ENCODE assay signal across 2 cellular contexts in the genomic region with DNA sequence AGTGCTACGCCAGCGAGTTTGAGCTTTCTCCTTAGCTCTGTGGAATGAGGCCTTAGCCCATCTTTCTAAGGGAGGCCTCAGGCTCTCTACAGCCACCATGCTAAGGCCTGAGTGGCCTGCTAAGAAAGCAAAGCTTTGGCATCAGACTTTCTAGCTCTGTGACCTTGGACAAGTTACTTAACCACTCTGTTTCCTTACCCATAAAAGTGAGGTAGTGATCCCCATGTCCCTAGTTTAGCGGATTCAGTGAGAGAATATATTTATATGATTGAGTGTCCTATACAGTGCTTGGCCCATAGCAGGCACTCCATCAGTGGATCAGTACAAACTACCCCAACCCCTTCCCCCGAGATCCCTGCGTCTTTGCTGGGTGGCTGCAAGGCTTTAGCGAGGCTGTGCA.
TF ChIP-seq lines count a peak whose summit lies in the region.

No MANE protein-coding gene starts in this region.

TF ChIP-seq in HepG2, 621 proteins besides CTCF, POLR2A, EP300 and RAD21:
- TF ChIP-seq ZNF768 (CRISPR knock-in tag; IDR thresholded peaks at IDR 0.05) = peak; percentile 65; the same call in 1 of the 2 replicates
- no peak for TF ChIP-seq ZSCAN20 (CRISPR knock-in tag; IDR thresholded peaks at IDR 0.05; ENCODE audit: borderline replicate concordance)
- TF ChIP-seq RBM22 (optimal IDR thresholded peaks at IDR 0.05; ENCODE audit: low read length) = peak; percentile 53

TF ChIP-seq in H1, 55 proteins besides CTCF, POLR2A, EP300 and RAD21:
- no peak for TF ChIP-seq JUN (IDR thresholded peaks at IDR 0.05; ENCODE audit: low read depth, low read length)
- TF ChIP-seq CHD2 (IDR thresholded peaks at IDR 0.05; ENCODE audit: low read length) = no peak
- TF ChIP-seq CEBPB (IDR thresholded peaks at IDR 0.05; ENCODE audit: low read depth, low read length) = no peak
- no peak for TF ChIP-seq GABPA (IDR thresholded peaks at IDR 0.05; ENCODE audit: borderline replicate concordance, insufficient read depth, low read length)
- no peak for TF ChIP-seq USF2 (IDR thresholded peaks at IDR 0.05; ENCODE audit: low read length)
- TF ChIP-seq SIRT6 (IDR thresholded peaks at IDR 0.05; ENCODE audit: low read length) = no peak
- TF ChIP-seq RXRA (IDR thresholded peaks at IDR 0.05; ENCODE audit: insufficient read depth, low read depth, low read length) = no peak
- TF ChIP-seq BRCA1 (IDR thresholded peaks at IDR 0.05; ENCODE audit: low read depth, low read length) = no peak
- TF ChIP-seq PHF8 (conservative IDR thresholded peaks at IDR 0.05; ENCODE audit: low read depth, low read length) = no peak
- no peak for TF ChIP-seq SRF (IDR thresholded peaks at IDR 0.05; ENCODE audit: low read depth, low read length)
- no peak for TF ChIP-seq HDAC2 (IDR thresholded peaks at IDR 0.05; ENCODE audit: borderline replicate concordance in 1 of 2, low read depth in 2 of 2, low read length in 2 of 2)
- no peak for TF ChIP-seq RNF2 (IDR thresholded peaks at IDR 0.05; ENCODE audit: borderline replicate concordance, low read depth, low read length, missing control alignments, poor library complexity, severe bottlenecking)
- TF ChIP-seq SUZ12 (IDR thresholded peaks at IDR 0.05; ENCODE audit: low read length) = no peak
- TF ChIP-seq POLR2AphosphoS5 (IDR thresholded peaks at IDR 0.05; ENCODE audit: low read depth, low read length) = no peak
- TF ChIP-seq SIN3A (conservative IDR thresholded peaks at IDR 0.05 in 1 of 2, IDR thresholded peaks at IDR 0.05 in 1 of 2; ENCODE audit: low read depth in 1 of 2, low read length in 2 of 2) = no peak
- TF ChIP-seq, protein P1, sequence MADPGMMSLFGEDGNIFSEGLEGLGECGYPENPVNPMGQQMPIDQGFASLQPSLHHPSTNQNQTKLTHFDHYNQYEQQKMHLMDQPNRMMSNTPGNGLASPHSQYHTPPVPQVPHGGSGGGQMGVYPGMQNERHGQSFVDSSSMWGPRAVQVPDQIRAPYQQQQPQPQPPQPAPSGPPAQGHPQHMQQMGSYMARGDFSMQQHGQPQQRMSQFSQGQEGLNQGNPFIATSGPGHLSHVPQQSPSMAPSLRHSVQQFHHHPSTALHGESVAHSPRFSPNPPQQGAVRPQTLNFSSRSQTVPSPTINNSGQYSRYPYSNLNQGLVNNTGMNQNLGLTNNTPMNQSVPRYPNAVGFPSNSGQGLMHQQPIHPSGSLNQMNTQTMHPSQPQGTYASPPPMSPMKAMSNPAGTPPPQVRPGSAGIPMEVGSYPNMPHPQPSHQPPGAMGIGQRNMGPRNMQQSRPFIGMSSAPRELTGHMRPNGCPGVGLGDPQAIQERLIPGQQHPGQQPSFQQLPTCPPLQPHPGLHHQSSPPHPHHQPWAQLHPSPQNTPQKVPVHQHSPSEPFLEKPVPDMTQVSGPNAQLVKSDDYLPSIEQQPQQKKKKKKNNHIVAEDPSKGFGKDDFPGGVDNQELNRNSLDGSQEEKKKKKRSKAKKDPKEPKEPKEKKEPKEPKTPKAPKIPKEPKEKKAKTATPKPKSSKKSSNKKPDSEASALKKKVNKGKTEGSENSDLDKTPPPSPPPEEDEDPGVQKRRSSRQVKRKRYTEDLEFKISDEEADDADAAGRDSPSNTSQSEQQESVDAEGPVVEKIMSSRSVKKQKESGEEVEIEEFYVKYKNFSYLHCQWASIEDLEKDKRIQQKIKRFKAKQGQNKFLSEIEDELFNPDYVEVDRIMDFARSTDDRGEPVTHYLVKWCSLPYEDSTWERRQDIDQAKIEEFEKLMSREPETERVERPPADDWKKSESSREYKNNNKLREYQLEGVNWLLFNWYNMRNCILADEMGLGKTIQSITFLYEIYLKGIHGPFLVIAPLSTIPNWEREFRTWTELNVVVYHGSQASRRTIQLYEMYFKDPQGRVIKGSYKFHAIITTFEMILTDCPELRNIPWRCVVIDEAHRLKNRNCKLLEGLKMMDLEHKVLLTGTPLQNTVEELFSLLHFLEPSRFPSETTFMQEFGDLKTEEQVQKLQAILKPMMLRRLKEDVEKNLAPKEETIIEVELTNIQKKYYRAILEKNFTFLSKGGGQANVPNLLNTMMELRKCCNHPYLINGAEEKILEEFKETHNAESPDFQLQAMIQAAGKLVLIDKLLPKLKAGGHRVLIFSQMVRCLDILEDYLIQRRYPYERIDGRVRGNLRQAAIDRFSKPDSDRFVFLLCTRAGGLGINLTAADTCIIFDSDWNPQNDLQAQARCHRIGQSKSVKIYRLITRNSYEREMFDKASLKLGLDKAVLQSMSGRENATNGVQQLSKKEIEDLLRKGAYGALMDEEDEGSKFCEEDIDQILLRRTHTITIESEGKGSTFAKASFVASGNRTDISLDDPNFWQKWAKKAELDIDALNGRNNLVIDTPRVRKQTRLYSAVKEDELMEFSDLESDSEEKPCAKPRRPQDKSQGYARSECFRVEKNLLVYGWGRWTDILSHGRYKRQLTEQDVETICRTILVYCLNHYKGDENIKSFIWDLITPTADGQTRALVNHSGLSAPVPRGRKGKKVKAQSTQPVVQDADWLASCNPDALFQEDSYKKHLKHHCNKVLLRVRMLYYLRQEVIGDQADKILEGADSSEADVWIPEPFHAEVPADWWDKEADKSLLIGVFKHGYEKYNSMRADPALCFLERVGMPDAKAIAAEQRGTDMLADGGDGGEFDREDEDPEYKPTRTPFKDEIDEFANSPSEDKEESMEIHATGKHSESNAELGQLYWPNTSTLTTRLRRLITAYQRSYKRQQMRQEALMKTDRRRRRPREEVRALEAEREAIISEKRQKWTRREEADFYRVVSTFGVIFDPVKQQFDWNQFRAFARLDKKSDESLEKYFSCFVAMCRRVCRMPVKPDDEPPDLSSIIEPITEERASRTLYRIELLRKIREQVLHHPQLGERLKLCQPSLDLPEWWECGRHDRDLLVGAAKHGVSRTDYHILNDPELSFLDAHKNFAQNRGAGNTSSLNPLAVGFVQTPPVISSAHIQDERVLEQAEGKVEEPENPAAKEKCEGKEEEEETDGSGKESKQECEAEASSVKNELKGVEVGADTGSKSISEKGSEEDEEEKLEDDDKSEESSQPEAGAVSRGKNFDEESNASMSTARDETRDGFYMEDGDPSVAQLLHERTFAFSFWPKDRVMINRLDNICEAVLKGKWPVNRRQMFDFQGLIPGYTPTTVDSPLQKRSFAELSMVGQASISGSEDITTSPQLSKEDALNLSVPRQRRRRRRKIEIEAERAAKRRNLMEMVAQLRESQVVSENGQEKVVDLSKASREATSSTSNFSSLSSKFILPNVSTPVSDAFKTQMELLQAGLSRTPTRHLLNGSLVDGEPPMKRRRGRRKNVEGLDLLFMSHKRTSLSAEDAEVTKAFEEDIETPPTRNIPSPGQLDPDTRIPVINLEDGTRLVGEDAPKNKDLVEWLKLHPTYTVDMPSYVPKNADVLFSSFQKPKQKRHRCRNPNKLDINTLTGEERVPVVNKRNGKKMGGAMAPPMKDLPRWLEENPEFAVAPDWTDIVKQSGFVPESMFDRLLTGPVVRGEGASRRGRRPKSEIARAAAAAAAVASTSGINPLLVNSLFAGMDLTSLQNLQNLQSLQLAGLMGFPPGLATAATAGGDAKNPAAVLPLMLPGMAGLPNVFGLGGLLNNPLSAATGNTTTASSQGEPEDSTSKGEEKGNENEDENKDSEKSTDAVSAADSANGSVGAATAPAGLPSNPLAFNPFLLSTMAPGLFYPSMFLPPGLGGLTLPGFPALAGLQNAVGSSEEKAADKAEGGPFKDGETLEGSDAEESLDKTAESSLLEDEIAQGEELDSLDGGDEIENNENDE (IDR thresholded peaks at IDR 0.05; ENCODE audit: insufficient replicate concordance, low read length) = no peak
- no peak for TF ChIP-seq TEAD4 (IDR thresholded peaks at IDR 0.05; ENCODE audit: low read depth, low read length)
- TF ChIP-seq BCL11A (IDR thresholded peaks at IDR 0.05; ENCODE audit: low read depth in 2 of 2, low read length in 2 of 2) = no peak
- TF ChIP-seq ZNF274 (IDR thresholded peaks at IDR 0.05; ENCODE audit: borderline replicate concordance, extremely low read depth, low read length) = no peak
